9 cellular contexts compared by ENCODE assay signal in genomic region chr17:45277216-45277849, GRCh38. TPM values are rescaled to one million over a fixed set of nuclear protein-coding genes. Genes with fewer than 3 reads are reported as not detected.
A peak's percentile ranks its signal among the peaks of the same experiment; 100 is the strongest.
DNase-seq lines count a peak whose midpoint lies in the region; ATAC-seq and TF ChIP-seq lines count a peak whose summit lies in the region.
"Had no signal": no experiment of that assay in that cellular context is flagged by ENCODE, and none has a peak within 500 bp of the region (broad histone marks: within the 10 kb centered on the region; RNA-seq: fewer than 3 reads in every experiment).

No MANE protein-coding gene starts in this region.

- peak overlapping the region; percentile 22 for H3K27ac Mint-ChIP-seq in activated naive CD4-positive, alpha-beta T cell treated with anti-CD3 and anti-CD28 coated beads for 36 hours
- no peak overlapping the region for H3K27ac Mint-ChIP-seq in osteocyte (ENCODE audit: unreplicated experiment)

- no peak for TF ChIP-seq EP300 in suprapubic skin (IDR thresholded peaks at IDR 0.05)

- no peak overlapping the region for H3K9ac ChIP-seq in SK-N-MC (ENCODE audit: insufficient read length)

- intact Hi-C loops in activated naive CD4-positive, alpha-beta T cell treated with anti-CD3 and anti-CD28 coated beads for 36 hours (cut with micrococcal nuclease), result loop anchor here (1.0 kb wide), 2 partner anchors 37 to 108 kb away; no protein-coding TSS in a partner anchor

- H3K9me3 Mint-ChIP-seq in activated naive CD4-positive, alpha-beta T cell treated with anti-CD3 and anti-CD28 coated beads for 36 hours, result no peaks in the 10 kb centered on the region
- H3K9me3 Mint-ChIP-seq in osteocyte (ENCODE audit: unreplicated experiment), result no peaks in the 10 kb centered on the region

- TF ChIP-seq CTCF in osteocyte (IDR thresholded peaks at IDR 0.05), result peak; percentile 87
- TF ChIP-seq CTCF in suprapubic skin (IDR thresholded peaks at IDR 0.05), result peak; percentile 78 to 87

- H3K4me1 ChIP-seq in suprapubic skin, result peaks cover 26% of the 10 kb centered on the region

- TF ChIP-seq POLR2A in suprapubic skin (IDR thresholded peaks at IDR 0.05), result no peak

- no peak for ATAC-seq in GM21723 (IDR thresholded peaks at IDR 0.05; ENCODE audit: unreplicated experiment)

- no peak overlapping the region for H3K4me3 Mint-ChIP-seq in activated naive CD4-positive, alpha-beta T cell treated with anti-CD3 and anti-CD28 coated beads for 36 hours
- H3K4me3 Mint-ChIP-seq in osteocyte (ENCODE audit: unreplicated experiment), result no peak overlapping the region

- H3K27ac ChIP-seq in SK-N-MC (no peak overlapping the region), suprapubic skin (peak overlapping the region; percentile 60)

- peaks cover 19% of the 10 kb centered on the region for H3K36me3 Mint-ChIP-seq in activated naive CD4-positive, alpha-beta T cell treated with anti-CD3 and anti-CD28 coated beads for 36 hours (ENCODE audit: low read depth)
- H3K36me3 Mint-ChIP-seq in osteocyte (ENCODE audit: unreplicated experiment), result peaks cover 14% of the 10 kb centered on the region

- no peaks in the 10 kb centered on the region for H3K27me3 Mint-ChIP-seq in activated naive CD4-positive, alpha-beta T cell treated with anti-CD3 and anti-CD28 coated beads for 36 hours (ENCODE audit: low read depth)
- H3K27me3 Mint-ChIP-seq in osteocyte (ENCODE audit: unreplicated experiment), result no peaks in the 10 kb centered on the region

- no peaks in the 10 kb centered on the region for H3K27me3 ChIP-seq in suprapubic skin

- peaks cover 11% of the 10 kb centered on the region for H3K4me1 Mint-ChIP-seq in activated naive CD4-positive, alpha-beta T cell treated with anti-CD3 and anti-CD28 coated beads for 36 hours (ENCODE audit: low read depth)
- H3K4me1 Mint-ChIP-seq in osteocyte (ENCODE audit: unreplicated experiment), result peaks cover 19% of the 10 kb centered on the region

- DNase-seq in GF-D8 (lab: John Stamatoyannopoulos, UW), result peak; percentile 46
- peak; percentile 83 for DNase-seq in NCI-H1105 (lab: John Stamatoyannopoulos, UW)
- peak; percentile 83 for DNase-seq in SK-N-MC (ENCODE audit: low read depth, low spot score)
- DNase-seq in activated naive CD4-positive, alpha-beta T cell treated with anti-CD3 and anti-CD28 coated beads for 36 hours, result peak; percentile 96
- DNase-seq in germinal center (ENCODE audit: low spot score), result peak; percentile 81
- DNase-seq in osteocyte (ENCODE audit: extremely low spot score, unreplicated experiment), result peak; percentile 94
- DNase-seq in suprapubic skin (ENCODE audit: low spot score in 2 of 2), result peak; percentile 95 to 97

- H3K9me3 ChIP-seq in SK-N-MC (ENCODE audit: low read depth, low read length) (no peaks in the 10 kb centered on the region), suprapubic skin (no peaks in the 10 kb centered on the region)

- CTCF ChIA-PET in activated naive CD4-positive, alpha-beta T cell treated with anti-CD3 and anti-CD28 coated beads for 36 hours (lab: Charles Lee), result interaction anchor here (0.6 to 5.0 kb wide), 38 partner anchors 9 to 151 kb away, joined by 3 to 116 read pairs (median 5); partner anchors contain the start of genes ACBD4 and MAP3K14

- 18% methylated on average over 15 of the region's 16 CpGs for WGBS in suprapubic skin

- H3K36me3 ChIP-seq in SK-N-MC (ENCODE audit: insufficient read depth, low read length), result no peaks in the 10 kb centered on the region
- peaks cover 36% of the 10 kb centered on the region for H3K36me3 ChIP-seq in suprapubic skin

- no peak overlapping the region for H3K4me3 ChIP-seq in SK-N-MC
- no peak overlapping the region for H3K4me3 ChIP-seq in suprapubic skin

RNA-seq across cellular contexts. Expression of gene SPATA32, which starts 15.4 kb away (rescaled TPM):
- under 1 TPM in 1 of 2 experiments, not detected in 1; 0.12 TPM for total RNA-seq in activated naive CD4-positive, alpha-beta T cell treated with anti-CD3 and anti-CD28 coated beads for 36 hours
- total RNA-seq in osteocyte, result 0.18 TPM in 1 of 2 replicates, not detected in the other
- total RNA-seq in suprapubic skin, result not detected
- total RNA-seq: subcutaneous adipose tissue had no signal

RNA-seq across cellular contexts. Expression of gene MAP3K14, which starts 39.5 kb away (rescaled TPM):
- 10 to 100 TPM; 45.5 to 52.0 TPM for total RNA-seq in activated naive CD4-positive, alpha-beta T cell treated with anti-CD3 and anti-CD28 coated beads for 36 hours
- total RNA-seq in osteocyte (12.7 and 13.2 TPM in 2 replicates), suprapubic skin (10 to 100 TPM in 3 of 4 donors, 1 to 10 TPM in 1; 9.6 to 14.4 (median 11.9) TPM)

RNA-seq across cellular contexts. Expression of gene FMNL1, which starts 55.6 kb away (rescaled TPM):
- total RNA-seq in activated naive CD4-positive, alpha-beta T cell treated with anti-CD3 and anti-CD28 coated beads for 36 hours, result 100 to 1,000 TPM; 228 to 242 TPM
- total RNA-seq in osteocyte, result 2.0 and 2.8 TPM in 2 replicates
- 10 to 100 TPM in 1 of 4 donors, 1 to 10 TPM in 3; 5.9 to 14.6 (median 8.0) TPM for total RNA-seq in suprapubic skin

Comparison
In these comparisons a context has a peak if more than half of its experiments do, and no peak if none do; other contexts are left out.
1. DNase-seq: peak in every context shown above with its lines; median percentile 96 in activated naive CD4-positive, alpha-beta T cell treated with anti-CD3 and anti-CD28 coated beads for 36 hours; 96 in suprapubic skin; 94 in osteocyte; 83 in NCI-H1105; 83 in SK-N-MC; 81 in germinal center; 46 in GF-D8.
2. RNA of gene FMNL1, which starts 55.6 kb away (total RNA-seq): 228 to 242 TPM in activated naive CD4-positive, alpha-beta T cell treated with anti-CD3 and anti-CD28 coated beads for 36 hours; 5.9 to 14.6 TPM in suprapubic skin and 2.0 to 2.8 TPM in osteocyte; every median in the first group is over 10 times any median in the second.